1 cellular context compared by ENCODE assay signal in the genomic region with DNA sequence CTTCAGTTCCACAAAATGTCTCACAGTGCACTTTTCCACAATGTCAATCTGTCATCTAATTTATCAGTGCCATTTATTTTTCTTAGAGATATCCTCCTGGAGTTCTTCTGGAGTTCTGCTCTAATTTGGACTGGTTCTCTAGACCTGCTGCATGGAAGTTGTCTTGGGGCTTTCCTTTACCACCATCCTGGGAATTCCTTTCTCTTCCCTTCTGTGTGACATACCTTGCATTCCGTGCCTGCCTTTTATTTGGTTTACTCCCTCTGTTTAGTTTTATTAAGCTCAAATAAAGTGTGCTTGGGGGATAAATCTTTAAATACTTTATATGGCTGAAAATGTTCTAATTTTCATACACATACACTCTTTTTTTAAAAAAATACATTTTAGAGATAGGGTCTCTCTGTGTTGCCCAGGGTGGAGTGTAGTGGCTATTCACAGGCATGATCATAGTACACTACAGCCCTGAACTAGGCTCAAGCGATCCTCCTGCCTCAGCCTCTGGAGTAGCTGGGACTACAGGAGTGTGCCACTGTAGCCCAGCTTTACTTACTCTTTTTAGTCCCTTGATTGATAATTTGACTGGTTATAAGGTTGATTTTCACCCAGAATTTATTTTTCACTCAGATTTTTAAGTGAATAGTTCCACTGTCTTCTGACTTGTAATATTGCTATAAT.
TF ChIP-seq lines count a peak whose summit lies in the region.

No MANE protein-coding gene starts in this region.

TF ChIP-seq in K562, 482 proteins besides CTCF, POLR2A, EP300 and RAD21:
- TF ChIP-seq JUND (IDR thresholded peaks at IDR 0.05; ENCODE audit: borderline replicate concordance, low read depth, low read length) (no peak), JUND (tag; IDR thresholded peaks at IDR 0.05; ENCODE audit: borderline replicate concordance, low read depth, low read length) (no peak), HES1 (IDR thresholded peaks at IDR 0.05; ENCODE audit: low read depth) (no peak), FOXA1 (IDR thresholded peaks at IDR 0.05; ENCODE audit: borderline replicate concordance) (no peak), ZFP1 (CRISPR knock-in tag; IDR thresholded peaks at IDR 0.05) (no peak), BMI1 (IDR thresholded peaks at IDR 0.05; ENCODE audit: low read length) (no peak), RNF2 (IDR thresholded peaks at IDR 0.05) (no peak), ZNF124 (CRISPR knock-in tag; IDR thresholded peaks at IDR 0.05) (no peak), BCL6 (CRISPR knock-in tag; IDR thresholded peaks at IDR 0.05) (no peak), ARID2 (IDR thresholded peaks at IDR 0.05) (no peak), SREBF1 (IDR thresholded peaks at IDR 0.05; ENCODE audit: borderline replicate concordance, low read depth, low read length) (no peak)
